In the genomic region with DNA sequence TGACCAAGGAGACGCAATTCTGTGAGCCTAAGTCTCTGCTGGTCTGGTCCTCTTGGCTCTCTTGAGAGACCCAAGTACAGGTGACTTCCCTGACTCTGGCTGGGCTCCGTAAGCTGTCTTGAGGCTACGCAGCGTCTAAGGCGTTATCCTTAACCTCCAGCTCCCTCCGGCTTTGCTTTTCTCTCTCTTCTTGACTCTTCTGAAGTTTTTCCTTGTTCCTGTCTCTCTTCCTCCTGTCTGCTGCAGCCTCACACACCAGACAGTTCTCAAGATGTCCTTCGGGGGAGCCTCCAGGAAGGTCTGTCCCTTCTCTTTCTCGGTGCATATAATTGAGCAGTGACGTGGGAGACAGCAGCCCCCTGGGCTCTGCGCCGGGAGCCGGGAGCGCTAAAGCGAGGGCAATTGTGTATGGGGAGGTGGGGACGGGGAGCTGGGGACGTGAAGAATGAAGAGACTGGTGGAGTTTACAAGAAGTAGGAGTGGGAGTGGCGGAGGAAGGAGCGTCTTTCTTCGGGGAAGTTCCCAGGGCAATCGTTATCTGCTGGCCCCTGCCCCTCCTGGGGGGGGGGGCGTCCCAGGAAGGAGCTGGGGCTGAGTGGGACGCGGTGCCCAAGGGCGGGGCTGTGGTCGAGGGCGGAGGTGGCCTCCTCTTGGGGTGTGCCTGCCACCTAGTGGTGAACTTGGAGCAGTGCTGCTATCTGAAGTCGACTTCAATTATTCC, we compare ENCODE assay signal across 9 cellular contexts. TPM values are rescaled to one million over a fixed set of nuclear protein-coding genes. Genes with fewer than 3 reads are reported as not detected.
DNase-seq lines count a peak whose midpoint lies in the region; ATAC-seq and TF ChIP-seq lines count a peak whose summit lies in the region.
"Had no signal": no experiment of that assay in that cellular context is flagged by ENCODE, and none has a peak within 500 bp of the region (broad histone marks: within the 10 kb centered on the region; RNA-seq: fewer than 3 reads in every experiment).

No MANE protein-coding gene starts in this region.

- H3K9me2 ChIP-seq in PC-3 (replicated peaks; ENCODE audit: low read length) = no peaks in the 10 kb centered on the region

- no peak overlapping the region for H3K27ac ChIP-seq in PC-3 (ENCODE audit: low read length)

- no peak overlapping the region for H3K27ac Mint-ChIP-seq in activated T-helper 1 cell treated with anti-CD3 and anti-CD28 coated beads, Interleukin-12 subunit alpha, Interleukin-12 subunit beta, Interleukin-2, Interleukin-4 antibody, amounts not matched to agents 30 ng/mL and 10 ng/mL and 1 ng/mL, durations not matched to agents 14 hours and 24 hours and 36 hours
- H3K27ac Mint-ChIP-seq in natural killer cell = peak overlapping the region in 1 of 2 donors; percentile 15
- H3K27ac Mint-ChIP-seq in stimulated activated effector memory CD8-positive, alpha-beta T cell treated with anti-CD3 and anti-CD28 coated beads, Interleukin-12 subunit alpha, Interleukin-12 subunit beta, amount 100 ng/mL, for 72 hours = no peak overlapping the region

- no peaks in the 10 kb centered on the region for H3K79me2 ChIP-seq in PC-3 (ENCODE audit: low read length)

- H3K36me3 Mint-ChIP-seq in activated T-helper 1 cell treated with anti-CD3 and anti-CD28 coated beads, Interleukin-12 subunit alpha, Interleukin-12 subunit beta, Interleukin-2, Interleukin-4 antibody, amounts not matched to agents 30 ng/mL and 10 ng/mL and 1 ng/mL, durations not matched to agents 14 hours and 24 hours and 36 hours (ENCODE audit: low read depth) = no peaks in the 10 kb centered on the region
- H3K36me3 Mint-ChIP-seq in natural killer cell = no peaks in the 10 kb centered on the region
- H3K36me3 Mint-ChIP-seq in stimulated activated effector memory CD8-positive, alpha-beta T cell treated with anti-CD3 and anti-CD28 coated beads, Interleukin-12 subunit alpha, Interleukin-12 subunit beta, amount 100 ng/mL, for 72 hours = no peaks in the 10 kb centered on the region

- H3K27me3 ChIP-seq in PC-3 (ENCODE audit: low read length) = no peaks in the 10 kb centered on the region

- peak overlapping the region; percentile 65 for H3K4me3 ChIP-seq in PC-3 (ENCODE audit: low read length)
- peak overlapping the region; percentile 35 for H3K4me3 ChIP-seq in fibroblast of mammary gland (ENCODE audit: control insufficient read depth, low read depth, low read length)

- no peaks in the 10 kb centered on the region for H3K4me1 ChIP-seq in PC-3 (ENCODE audit: insufficient read depth, low read length)

- H3K9me3 Mint-ChIP-seq in activated T-helper 1 cell treated with anti-CD3 and anti-CD28 coated beads, Interleukin-12 subunit alpha, Interleukin-12 subunit beta, Interleukin-2, Interleukin-4 antibody, amounts not matched to agents 30 ng/mL and 10 ng/mL and 1 ng/mL, durations not matched to agents 14 hours and 24 hours and 36 hours = no peaks in the 10 kb centered on the region
- no peaks in the 10 kb centered on the region for H3K9me3 Mint-ChIP-seq in natural killer cell
- H3K9me3 Mint-ChIP-seq in stimulated activated effector memory CD8-positive, alpha-beta T cell treated with anti-CD3 and anti-CD28 coated beads, Interleukin-12 subunit alpha, Interleukin-12 subunit beta, amount 100 ng/mL, for 72 hours = no peaks in the 10 kb centered on the region

- CTCF ChIA-PET in PC-3 (lab: Charles Lee) = interaction anchor here (0.6 to 1.2 kb wide), 5 partner anchors 11 to 231 kb away, joined by 3 to 6 read pairs (median 4); no protein-coding TSS in a partner anchor

- no TSS peak for BruUV-seq in PC-3 (replicated peaks; lab: Mats Ljungman, UMichigan)

- peaks cover 12% of the 10 kb centered on the region for H3K27me3 Mint-ChIP-seq in activated T-helper 1 cell treated with anti-CD3 and anti-CD28 coated beads, Interleukin-12 subunit alpha, Interleukin-12 subunit beta, Interleukin-2, Interleukin-4 antibody, amounts not matched to agents 30 ng/mL and 10 ng/mL and 1 ng/mL, durations not matched to agents 14 hours and 24 hours and 36 hours (ENCODE audit: insufficient read depth)
- peaks cover 8 to 14% of the 10 kb centered on the region in 2 donors for H3K27me3 Mint-ChIP-seq in natural killer cell (ENCODE audit: low read depth in 2 of 2)

- no peaks in the 10 kb centered on the region for H3K9me3 ChIP-seq in PC-3 (ENCODE audit: low read length)

- H3K9ac ChIP-seq in PC-3 (ENCODE audit: low read length) = peak overlapping the region; percentile 59

- H3K4me3 Mint-ChIP-seq in activated T-helper 1 cell treated with anti-CD3 and anti-CD28 coated beads, Interleukin-12 subunit alpha, Interleukin-12 subunit beta, Interleukin-2, Interleukin-4 antibody, amounts not matched to agents 30 ng/mL and 10 ng/mL and 1 ng/mL, durations not matched to agents 14 hours and 24 hours and 36 hours = peak overlapping the region; percentile 69
- peak overlapping the region; percentile 21 for H3K4me3 Mint-ChIP-seq in natural killer cell
- peak overlapping the region; percentile 62 for H3K4me3 Mint-ChIP-seq in stimulated activated effector memory CD8-positive, alpha-beta T cell treated with anti-CD3 and anti-CD28 coated beads, Interleukin-12 subunit alpha, Interleukin-12 subunit beta, amount 100 ng/mL, for 72 hours

- H3F3A ChIP-seq in PC-3 (ENCODE audit: low read length, unreplicated experiment) = no peaks in the 10 kb centered on the region

- ATAC-seq in GM18868 (IDR thresholded peaks at IDR 0.05; ENCODE audit: unreplicated experiment) (peak; percentile 88), HG03342 (IDR thresholded peaks at IDR 0.05; ENCODE audit: unreplicated experiment) (peak; percentile 90), PC-3 (peak; percentile 88), natural killer cell (peak; percentile 88 to 99 (median 94))
- ATAC-seq in stimulated activated effector memory CD8-positive, alpha-beta T cell treated with anti-CD3 and anti-CD28 coated beads, Interleukin-12 subunit alpha, Interleukin-12 subunit beta, amount 100 ng/mL, for 72 hours = peak; percentile 81

- peak overlapping the region; percentile 95 for H2AFZ ChIP-seq in PC-3 (ENCODE audit: low read length)

- H3K36me3 ChIP-seq in PC-3 (ENCODE audit: low read depth, low read length) = no peaks in the 10 kb centered on the region; the same call in 1 of the 2 replicates

- H3K4me2 ChIP-seq in PC-3 (ENCODE audit: low read length) = peak overlapping the region; percentile 94

- DNase-seq in AG09319 (ENCODE audit: extremely low read depth, low read depth) (peak; percentile 12), PC-3 (peak; percentile 61), fibroblast of mammary gland (ENCODE audit: low read depth) (peak; percentile 62), natural killer cell (peak; percentile 49)
- DNase-seq in activated T-helper 1 cell treated with anti-CD3 and anti-CD28 coated beads, Interleukin-12 subunit alpha, Interleukin-12 subunit beta, Interleukin-2, Interleukin-4 antibody, amounts not matched to agents 30 ng/mL and 10 ng/mL and 1 ng/mL, durations not matched to agents 14 hours and 24 hours and 36 hours (ENCODE audit: low spot score) = peak; percentile 49
- peak; percentile 33 to 67 for DNase-seq in stimulated activated effector memory CD8-positive, alpha-beta T cell treated with anti-CD3 and anti-CD28 coated beads, Interleukin-12 subunit alpha, Interleukin-12 subunit beta, amount 100 ng/mL, for 72 hours (ENCODE audit: low spot score in 2 of 2)

- POLR2A ChIA-PET in PC-3 (lab: Charles Lee; ENCODE audit: unreplicated experiment) = no interaction called here

- no peaks in the 10 kb centered on the region for H4K20me1 ChIP-seq in PC-3 (ENCODE audit: low read length)

- intact Hi-C loops in PC-3 (cut with micrococcal nuclease) (loop anchor here (1.0 kb wide), 3 partner anchors 73 to 199 kb away; no protein-coding TSS in a partner anchor), natural killer cell (cut with micrococcal nuclease) (loop anchor here (1.0 to 10.0 kb wide), 2 partner anchors 199 to 920 kb away; no protein-coding TSS in a partner anchor)
- intact Hi-C loops in activated T-helper 1 cell treated with anti-CD3 and anti-CD28 coated beads, Interleukin-12 subunit alpha, Interleukin-12 subunit beta, Interleukin-2, Interleukin-4 antibody, amounts not matched to agents 30 ng/mL and 10 ng/mL and 1 ng/mL, durations not matched to agents 14 hours and 24 hours and 36 hours (cut with micrococcal nuclease) = loop anchor here (1.0 to 5.0 kb wide), 4 partner anchors 73 to 213 kb away; a partner anchor contains a TSS

- TF ChIP-seq CTCF in AG09319 (IDR thresholded peaks at IDR 0.05; ENCODE audit: low read depth, low read length) = peak; percentile 93
- peak; percentile 77 for TF ChIP-seq CTCF in PC-3 (conservative IDR thresholded peaks at IDR 0.05; ENCODE audit: low read depth, low read length)
- TF ChIP-seq CTCF in fibroblast of mammary gland (conservative IDR thresholded peaks at IDR 0.05; ENCODE audit: control insufficient read depth, insufficient read depth, low read depth, low read length) = peak; percentile 86
- peak; percentile 94 for TF ChIP-seq CTCF in natural killer cell (IDR thresholded peaks at IDR 0.05)

- H3K4me1 Mint-ChIP-seq in activated T-helper 1 cell treated with anti-CD3 and anti-CD28 coated beads, Interleukin-12 subunit alpha, Interleukin-12 subunit beta, Interleukin-2, Interleukin-4 antibody, amounts not matched to agents 30 ng/mL and 10 ng/mL and 1 ng/mL, durations not matched to agents 14 hours and 24 hours and 36 hours (ENCODE audit: low read depth) = peaks cover 6% of the 10 kb centered on the region
- peaks cover 8 to 12% of the 10 kb centered on the region in 2 donors for H3K4me1 Mint-ChIP-seq in natural killer cell
- peaks cover 15% of the 10 kb centered on the region for H3K4me1 Mint-ChIP-seq in stimulated activated effector memory CD8-positive, alpha-beta T cell treated with anti-CD3 and anti-CD28 coated beads, Interleukin-12 subunit alpha, Interleukin-12 subunit beta, amount 100 ng/mL, for 72 hours

RNA-seq across cellular contexts. Expression of a gene that starts 6.9 kb away (rescaled TPM):
- total RNA-seq in PC-3 (2014; rRNA removed) (not detected in 2 replicates), natural killer cell (not detected)
- total RNA-seq in activated T-helper 1 cell treated with anti-CD3 and anti-CD28 coated beads, Interleukin-12 subunit alpha, Interleukin-12 subunit beta, Interleukin-2, Interleukin-4 antibody, amounts not matched to agents 30 ng/mL and 10 ng/mL and 1 ng/mL, durations not matched to agents 14 hours and 24 hours and 36 hours = not detected in 2 replicates
- total RNA-seq: T-helper 1 cell treated with Interleukin-12 subunit alpha and Interleukin-12 subunit beta and Interleukin-4 antibody, amounts not matched to agents 30 ng/mL and 1 ng/mL, for 36 hours had no signal

RNA-seq across cellular contexts. Expression of a gene that starts 40.9 kb away (rescaled TPM):
- total RNA-seq in PC-3 (2014; rRNA removed) = not detected in 2 replicates
- total RNA-seq in activated T-helper 1 cell treated with anti-CD3 and anti-CD28 coated beads, Interleukin-12 subunit alpha, Interleukin-12 subunit beta, Interleukin-2, Interleukin-4 antibody, amounts not matched to agents 30 ng/mL and 10 ng/mL and 1 ng/mL, durations not matched to agents 14 hours and 24 hours and 36 hours = not detected in 2 replicates
- not detected for total RNA-seq in natural killer cell
- total RNA-seq: T-helper 1 cell treated with Interleukin-12 subunit alpha and Interleukin-12 subunit beta and Interleukin-4 antibody, amounts not matched to agents 30 ng/mL and 1 ng/mL, for 36 hours had no signal

Comparison
In these comparisons a context has a peak if more than half of its experiments do, and no peak if none do; other contexts are left out.
1. DNase-seq: peak in every context shown above with its lines; median percentile 62 in fibroblast of mammary gland; 61 in PC-3; 50 in stimulated activated effector memory CD8-positive, alpha-beta T cell treated with anti-CD3 and anti-CD28 coated beads, Interleukin-12 subunit alpha, Interleukin-12 subunit beta, amount 100 ng/mL, for 72 hours; 49 in activated T-helper 1 cell treated with anti-CD3 and anti-CD28 coated beads, Interleukin-12 subunit alpha, Interleukin-12 subunit beta, Interleukin-2, Interleukin-4 antibody, amounts not matched to agents 30 ng/mL and 10 ng/mL and 1 ng/mL, durations not matched to agents 14 hours and 24 hours and 36 hours; 49 in natural killer cell; 12 in AG09319.